ENCODE assay signal across 8 cellular contexts in the genomic region with DNA sequence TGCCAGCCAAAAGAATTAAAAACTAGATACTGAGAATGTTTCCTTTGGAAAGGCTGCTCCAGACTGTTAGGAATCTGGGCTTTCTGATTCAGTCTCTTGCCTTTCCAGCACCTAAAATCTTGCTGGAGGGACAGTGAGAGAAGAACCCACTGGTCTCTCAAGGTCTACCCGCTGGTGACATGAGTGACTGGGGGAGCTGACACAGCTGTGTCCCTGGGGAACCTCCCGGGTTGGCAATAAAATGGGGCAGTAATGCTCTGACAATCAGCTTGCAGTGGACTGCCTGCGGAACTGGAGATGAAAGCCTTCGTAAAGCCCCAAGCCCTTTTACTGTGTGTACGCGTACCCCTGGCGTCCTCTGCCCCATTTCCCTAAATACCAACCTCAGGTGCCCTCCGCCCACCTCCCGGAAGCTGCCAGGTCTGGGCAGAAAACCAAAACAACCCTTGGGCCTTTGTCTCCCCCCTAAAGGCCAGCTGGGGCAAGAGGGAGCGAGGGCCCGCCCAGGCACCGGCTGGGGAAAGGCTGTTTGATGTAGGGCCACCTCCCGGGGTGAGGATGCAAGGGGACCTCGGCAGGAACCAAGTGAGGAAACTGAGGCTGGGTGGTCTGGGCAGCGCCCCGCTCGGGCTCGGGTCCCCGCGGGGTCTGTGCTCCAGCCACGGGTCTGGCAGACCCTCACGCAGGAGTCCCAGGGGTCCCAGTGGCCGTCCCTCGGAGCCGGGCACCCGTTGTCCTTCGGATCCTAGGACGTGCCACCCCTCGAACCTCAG.
DNase-seq lines count a peak whose midpoint lies in the region; ATAC-seq and TF ChIP-seq lines count a peak whose summit lies in the region.

No MANE protein-coding gene starts in this region.

- H3K4me3 ChIP-seq in GM12864 (ENCODE audit: low read depth, low read length) = peak overlapping the region; percentile 91
- peak overlapping the region; percentile 96 for H3K4me3 ChIP-seq in iPS-18c (ENCODE audit: insufficient read depth, low read depth, low read length)

- H3K9me3 ChIP-seq in iPS-18c (ENCODE audit: control insufficient read depth, insufficient read depth, low read length) = no peaks in the 10 kb centered on the region

- peak overlapping the region; percentile 83 for H3K27ac Mint-ChIP-seq in activated naive CD8-positive, alpha-beta T cell

- TF ChIP-seq CTCF in GM12864 (IDR thresholded peaks at IDR 0.05; ENCODE audit: low read depth, low read length, missing control alignments) = no peak

- H3K9me3 Mint-ChIP-seq in activated naive CD8-positive, alpha-beta T cell (ENCODE audit: low read depth) = no peaks in the 10 kb centered on the region

- no peaks in the 10 kb centered on the region for H3K36me3 Mint-ChIP-seq in activated naive CD8-positive, alpha-beta T cell

- peak overlapping the region; percentile 90 for H3K4me3 Mint-ChIP-seq in activated naive CD8-positive, alpha-beta T cell

- intact Hi-C loops in posterior cingulate gyrus (cut with DNase I) = loop anchor here (10.0 kb wide), 1 partner anchor 108 kb away; the partner anchor contains the start of gene OSBPL5

- peaks cover 39% of the 10 kb centered on the region for H3K4me1 Mint-ChIP-seq in activated naive CD8-positive, alpha-beta T cell (ENCODE audit: low read depth)

- no peaks in the 10 kb centered on the region for H3K27me3 Mint-ChIP-seq in activated naive CD8-positive, alpha-beta T cell

- ATAC-seq in HG02571 (IDR thresholded peaks at IDR 0.05; ENCODE audit: unreplicated experiment) = no peak
- no peak for ATAC-seq in HG03457 (IDR thresholded peaks at IDR 0.05; ENCODE audit: unreplicated experiment)

- DNase-seq in GM12864 (ENCODE audit: low read depth) (no peak), NAMALWA (ENCODE audit: low spot score) (peak; percentile 71), posterior cingulate gyrus (no peak)
- DNase-seq in stimulated activated CD4-positive, alpha-beta T cell treated with anti-CD3 and anti-CD28 coated beads, Interleukin-15, amount 100 ng/mL, for 24 hours = peak; percentile 56

Comparison
In these comparisons a context has a peak if more than half of its experiments do, and no peak if none do; other contexts are left out.
1. DNase-seq: peak in NAMALWA (single experiment) and stimulated activated CD4-positive, alpha-beta T cell treated with anti-CD3 and anti-CD28 coated beads, Interleukin-15, amount 100 ng/mL, for 24 hours (single experiment); none in GM12864 (single experiment) and posterior cingulate gyrus (0 of 10).